9 cellular contexts compared by ENCODE assay signal in the genomic region with DNA sequence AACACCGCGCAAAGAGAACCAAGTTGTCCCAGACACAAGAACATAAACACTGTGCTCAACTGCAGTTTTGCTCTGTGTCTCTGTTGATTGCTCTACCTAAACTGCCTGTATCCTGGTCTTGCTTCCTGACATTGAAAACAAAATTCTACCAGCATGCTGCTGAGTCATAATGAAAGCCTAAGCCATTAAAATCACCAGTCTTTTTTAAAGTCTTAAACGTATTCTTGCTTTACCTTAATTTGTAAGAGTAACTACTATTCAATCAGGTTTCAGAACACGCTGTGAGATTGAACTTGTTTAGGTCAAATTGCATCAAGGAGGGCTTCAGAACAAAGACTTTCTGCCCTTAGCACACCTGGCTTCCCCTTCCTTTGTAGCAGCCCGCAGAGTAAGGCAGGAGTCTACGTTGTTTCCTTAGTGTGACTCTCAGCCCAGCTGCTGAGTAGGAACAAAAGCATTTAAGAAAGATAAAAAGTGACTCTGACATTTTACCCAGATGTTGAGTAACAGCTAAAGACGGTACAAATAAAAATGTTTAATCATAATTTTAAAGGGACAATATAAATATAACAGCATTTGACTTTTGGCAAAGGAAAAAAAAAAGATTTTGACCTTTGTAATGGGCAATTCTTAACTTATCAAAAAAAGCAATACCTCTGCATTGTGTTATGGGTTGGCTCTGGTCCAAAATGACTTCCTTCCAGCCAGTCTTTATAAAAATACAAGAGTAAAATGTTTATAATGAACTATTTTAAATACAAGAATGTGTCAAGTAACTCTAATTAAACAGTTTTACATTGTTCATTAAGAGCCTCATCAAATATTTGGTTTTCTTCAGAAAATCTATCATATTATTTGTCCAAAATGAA.
DNase-seq lines count a peak whose midpoint lies in the region; ATAC-seq, FAIRE-seq and TF ChIP-seq lines count a peak whose summit lies in the region.
"Had no signal": no experiment of that assay in that cellular context is flagged by ENCODE, and none has a peak within 500 bp of the region (broad histone marks: within the 10 kb centered on the region; RNA-seq: fewer than 3 reads in every experiment).

No MANE protein-coding gene starts in this region.

- H4K8ac ChIP-seq in IMR-90 (ENCODE audit: low read depth in 2 of 2, low read length in 2 of 2): peak overlapping the region; percentile 18 to 67; a peak in 2 of 4 replicates

- peaks cover 8% of the 10 kb centered on the region for H3K9me3 Mint-ChIP-seq in activated T-helper 17 cell treated with anti-CD3 and anti-CD28 coated beads, Interleukin-2, amount 50 U/mL, for 72 hours
- H3K9me3 Mint-ChIP-seq: dendritic cell treated with granulocyte-macrophage colony-stimulating factor and Interleukin-4, amounts not matched to agents 40 ng/mL and 50 ng/mL, for 4 days had no signal

- POLR2A ChIA-PET in IMR-90 (lab: Charles Lee; ENCODE audit: unreplicated experiment): no interaction called here
- POLR2A ChIA-PET in endothelial cell of umbilical vein (lab: Charles Lee): interaction anchor here (0.6 kb wide), 1 partner anchor 194 kb away, joined by 3 read pairs; no protein-coding TSS in a partner anchor

- 0 out of 2 replicates have a peak overlapping the region, but pooled peaks have one; percentile 33 for H2AK5ac ChIP-seq in IMR-90 (ENCODE audit: low read depth, low read length)

- H3K9me3 ChIP-seq in IMR-90 (ENCODE audit: control insufficient read depth, insufficient read depth, low read length): no peaks in the 10 kb centered on the region
- H3K9me3 ChIP-seq in endothelial cell of umbilical vein (replicated peaks; ENCODE audit: control insufficient read depth, insufficient read depth, low read length): no peaks in the 10 kb centered on the region
- no peaks in the 10 kb centered on the region for H3K9me3 ChIP-seq in aorta (ENCODE audit: control insufficient read depth, low read length)

- dilution Hi-C loops in IMR-90 (cut with HindIII; ENCODE audit: low sequenced_read_pairs, unreplicated experiment) (no loop called here), endothelial cell of umbilical vein (cut with MboI; ENCODE audit: extremely low pct_ligation_motif_present, low sequenced_read_pairs) (no loop called here)

- peak overlapping the region; percentile 50; the same call in 1 of the 2 replicates for H2BK20ac ChIP-seq in IMR-90 (ENCODE audit: low read depth, low read length)

- TF ChIP-seq CTCF in IMR-90 (conservative IDR thresholded peaks at IDR 0.05; ENCODE audit: low read depth, low read length): no peak
- no peak for TF ChIP-seq CTCF in endothelial cell of umbilical vein (IDR thresholded peaks at IDR 0.05; ENCODE audit: extremely low read depth in 1 of 2, insufficient read depth in 1 of 2, low read depth in 1 of 2, low read length in 2 of 2)

- no peak overlapping the region for H2AK9ac ChIP-seq in IMR-90 (replicated peaks; ENCODE audit: low read depth, low read length, poor library complexity)

- H3K14ac ChIP-seq in IMR-90 (replicated peaks; ENCODE audit: low read depth, low read length): no peak overlapping the region; the same call in 1 of the 2 replicates

- H4K5ac ChIP-seq in IMR-90 (ENCODE audit: low read depth, low read length): no peak overlapping the region; the same call in 1 of the 2 replicates

- H3K27me3 ChIP-seq in IMR-90 (ENCODE audit: control insufficient read depth, insufficient read depth, low read length) (no peaks in the 10 kb centered on the region), endothelial cell of umbilical vein (ENCODE audit: control insufficient read depth in 2 of 2, insufficient read depth in 2 of 2, low read length in 2 of 2) (no peaks in the 10 kb centered on the region), aorta (ENCODE audit: control insufficient read depth in 1 of 2, insufficient read depth in 2 of 2, low read length in 1 of 2) (no peaks in the 10 kb centered on the region)

- H3K18ac ChIP-seq in IMR-90 (ENCODE audit: low read depth, low read length): peak overlapping the region; percentile 13; the same call in 1 of the 2 replicates

- no peak overlapping the region for H3K9ac ChIP-seq in IMR-90 (ENCODE audit: low read depth, low read length)
- H3K9ac ChIP-seq in endothelial cell of umbilical vein (replicated peaks; ENCODE audit: extremely low read depth, insufficient read depth, low read length): peak overlapping the region; percentile 62

- H3K9me1 ChIP-seq in IMR-90 (ENCODE audit: insufficient read depth, low read length) (peaks cover 2% of the 10 kb centered on the region; the same call in 1 of the 2 replicates), endothelial cell of umbilical vein (replicated peaks; ENCODE audit: control insufficient read depth, extremely low read depth, insufficient read depth, low read length) (no peaks in the 10 kb centered on the region)

- H2AFZ ChIP-seq in IMR-90 (replicated peaks; ENCODE audit: low read length, poor library complexity) (peak overlapping the region; percentile 72), endothelial cell of umbilical vein (ENCODE audit: low read depth, low read length) (peak overlapping the region; percentile 66)

- peak overlapping the region; percentile 79 for H2BK15ac ChIP-seq in IMR-90 (ENCODE audit: low read depth, low read length)

- peak overlapping the region; percentile 57; the same call in 1 of the 2 replicates for H4K91ac ChIP-seq in IMR-90 (ENCODE audit: insufficient read depth, low read depth, low read length)

- peak overlapping the region; percentile 83 for H2BK120ac ChIP-seq in IMR-90 (ENCODE audit: low read depth, low read length)

- H3K27ac ChIP-seq in IMR-90 (ENCODE audit: insufficient read depth, low read length) (peak overlapping the region; percentile 12), endothelial cell of umbilical vein (ENCODE audit: insufficient read depth, low read depth, low read length) (peak overlapping the region; percentile 96), aorta (ENCODE audit: low read depth in 1 of 2, low read length in 2 of 2) (no peak overlapping the region)

- intact Hi-C loops in IMR-90 (cut with micrococcal nuclease) (no loop called here), endothelial cell of umbilical vein (cut with micrococcal nuclease) (loop anchor here (1.0 kb wide), 6 partner anchors 32 to 360 kb away; a partner anchor contains a TSS), aorta (cut with DNase I) (no loop called here)

- CTCF ChIA-PET in IMR-90 (lab: Yijun Ruan, JAX) (interaction anchor here (0.6 to 0.7 kb wide), 2 partner anchors 59 to 62 kb away, joined by 4 to 5 read pairs; no protein-coding TSS in a partner anchor), endothelial cell of umbilical vein (lab: Charles Lee) (interaction anchor here (1.0 to 1.5 kb wide), 3 partner anchors 239 to 354 kb away, joined by 3 to 11 read pairs (median 3); no protein-coding TSS in a partner anchor)

- H3K56ac ChIP-seq in IMR-90 (ENCODE audit: extremely low read depth, insufficient read depth, low read length): no peak overlapping the region

- H3K4me1 ChIP-seq in IMR-90 (ENCODE audit: control insufficient read depth, insufficient read depth, low read length) (peaks cover 2% of the 10 kb centered on the region), endothelial cell of umbilical vein (ENCODE audit: control insufficient read depth, extremely low read depth, insufficient read depth, low read length) (peaks cover 38% of the 10 kb centered on the region), aorta (ENCODE audit: control insufficient read depth in 1 of 2, insufficient read depth in 2 of 2, low read length in 2 of 2) (no peaks in the 10 kb centered on the region)

- peak; percentile 76 for FAIRE-seq in endothelial cell of umbilical vein (lab: Jason Lieb, UNC)

- no peaks in the 10 kb centered on the region for H3K79me2 ChIP-seq in endothelial cell of umbilical vein (ENCODE audit: control insufficient read depth, insufficient read depth, low read length)

- H3K27ac Mint-ChIP-seq in activated T-helper 17 cell treated with anti-CD3 and anti-CD28 coated beads, Interleukin-2, amount 50 U/mL, for 72 hours: no peak overlapping the region
- H3K27ac Mint-ChIP-seq: dendritic cell treated with granulocyte-macrophage colony-stimulating factor and Interleukin-4, amounts not matched to agents 40 ng/mL and 50 ng/mL, for 4 days had no signal

- DNase-seq in D341Med (ENCODE audit: low spot score): peak; percentile 5
- peak; percentile 74 for DNase-seq in IMR-90
- peak; percentile 92 for DNase-seq in endothelial cell of umbilical vein (ENCODE audit: low read depth, low spot score)
- DNase-seq in aorta: no peak
- no peak for DNase-seq in hippocampal formation (lab: John Stamatoyannopoulos, UW)
- DNase-seq in HUDEP-2 (lab: John Stamatoyannopoulos, UW; ENCODE audit: unreplicated experiment in 76 of 76): no peak

- TF ChIP-seq RAD21 in IMR-90 (IDR thresholded peaks at IDR 0.05; ENCODE audit: low read length): no peak

- H4K20me1 ChIP-seq in IMR-90 (ENCODE audit: insufficient read depth, low read length) (no peaks in the 10 kb centered on the region), endothelial cell of umbilical vein (replicated peaks; ENCODE audit: control insufficient read depth, extremely low read depth, insufficient read depth, low read length) (no peaks in the 10 kb centered on the region)

- no TSS peak for BruUV-seq in IMR-90 (replicated peaks; lab: Mats Ljungman, UMichigan)
- BruUV-seq in endothelial cell of umbilical vein (replicated peaks; lab: Mats Ljungman, UMichigan): TSS peak; percentile 68

- no peaks in the 10 kb centered on the region for H3K79me1 ChIP-seq in IMR-90 (ENCODE audit: low read depth in 1 of 2, low read length in 2 of 2)

- H3K4me1 Mint-ChIP-seq in activated T-helper 17 cell treated with anti-CD3 and anti-CD28 coated beads, Interleukin-2, amount 50 U/mL, for 72 hours: no peaks in the 10 kb centered on the region

- peak overlapping the region; percentile 75; the same call in 1 of the 2 replicates for H3K4ac ChIP-seq in IMR-90 (ENCODE audit: low read depth, low read length)

- 100% methylated on average over 2 of the region's 7 CpGs; no CpG with 5 or more reads in 1 of the 2 experiments for WGBS in IMR-90 (ENCODE audit: extremely low coverage in 2 of 2, insufficient read length in 1 of 2), 2 experiments
- WGBS in aorta, 2 donors: 39% methylated on average over 7 of the region's 7 CpGs

- in situ Hi-C loops in IMR-90 (cut with MboI; ENCODE audit: low sequenced_read_pairs): no loop called here

- H3K4me3 ChIP-seq in IMR-90 (ENCODE audit: insufficient read depth, low read depth, low read length) (no peak overlapping the region), endothelial cell of umbilical vein (replicated peaks in 1 of 3; ENCODE audit: insufficient read depth in 1 of 3, low read depth in 1 of 3, low read length in 3 of 3) (peak overlapping the region in 1 of 3 experiments; percentile 3), aorta (ENCODE audit: low read length in 2 of 2) (no peak overlapping the region)

- no peak overlapping the region for H3K23ac ChIP-seq in IMR-90 (ENCODE audit: low read depth, low read length)

- peak; percentile 62 for ATAC-seq in GM21526 (IDR thresholded peaks at IDR 0.05; ENCODE audit: low FRiP score, unreplicated experiment)
- peak; percentile 64 for ATAC-seq in IMR-90 (ENCODE audit: low read depth)
- no peak for ATAC-seq in aorta (ENCODE audit: low FRiP score)
- no peak for ATAC-seq in activated T-helper 17 cell treated with anti-CD3 and anti-CD28 coated beads, Interleukin-2, amount 50 U/mL, for 72 hours (replicated peaks)

- no peaks in the 10 kb centered on the region for H3K27me3 Mint-ChIP-seq in activated T-helper 17 cell treated with anti-CD3 and anti-CD28 coated beads, Interleukin-2, amount 50 U/mL, for 72 hours
- H3K27me3 Mint-ChIP-seq: dendritic cell treated with granulocyte-macrophage colony-stimulating factor and Interleukin-4, amounts not matched to agents 40 ng/mL and 50 ng/mL, for 4 days had no signal

- peak overlapping the region; percentile 61 for H2BK5ac ChIP-seq in IMR-90 (ENCODE audit: low read depth, low read length, poor library complexity, severe bottlenecking)

- no peaks in the 10 kb centered on the region for H3K36me3 Mint-ChIP-seq in activated T-helper 17 cell treated with anti-CD3 and anti-CD28 coated beads, Interleukin-2, amount 50 U/mL, for 72 hours (ENCODE audit: low read depth)

- H3K4me2 ChIP-seq in IMR-90 (ENCODE audit: low read depth, low read length) (peak overlapping the region; percentile 74), endothelial cell of umbilical vein (ENCODE audit: insufficient read depth, low read length) (peak overlapping the region; percentile 95)

- no peak overlapping the region for H3K4me3 Mint-ChIP-seq in activated T-helper 17 cell treated with anti-CD3 and anti-CD28 coated beads, Interleukin-2, amount 50 U/mL, for 72 hours
- H3K4me3 Mint-ChIP-seq: dendritic cell treated with granulocyte-macrophage colony-stimulating factor and Interleukin-4, amounts not matched to agents 40 ng/mL and 50 ng/mL, for 4 days had no signal

- no peak for TF ChIP-seq POLR2A in IMR-90 (IDR thresholded peaks at IDR 0.05; ENCODE audit: low read depth, low read length)
- TF ChIP-seq POLR2A in endothelial cell of umbilical vein (IDR thresholded peaks at IDR 0.05; ENCODE audit: low read depth, low read length): no peak

- H3K36me3 ChIP-seq in IMR-90 (ENCODE audit: control insufficient read depth, insufficient read depth, low read length): no peaks in the 10 kb centered on the region
- no peaks in the 10 kb centered on the region for H3K36me3 ChIP-seq in endothelial cell of umbilical vein (ENCODE audit: control insufficient read depth in 2 of 2, extremely low read depth in 1 of 2, insufficient read depth in 2 of 2, low read length in 2 of 2)
- H3K36me3 ChIP-seq in aorta (ENCODE audit: control insufficient read depth in 1 of 2, insufficient read depth in 2 of 2, low read length in 1 of 2): no peaks in the 10 kb centered on the region

Comparison
In these comparisons a context has a peak if more than half of its experiments do, and no peak if none do; other contexts are left out.
1. DNase-seq: peak in D341Med (single experiment), IMR-90 (single experiment) and endothelial cell of umbilical vein (single experiment); none in aorta (0 of 2), hippocampal formation (0 of 2) and HUDEP-2 (0 of 76).
2. ATAC-seq: peak in GM21526 (single experiment) and IMR-90 (single experiment); none in aorta (single experiment) and activated T-helper 17 cell treated with anti-CD3 and anti-CD28 coated beads, Interleukin-2, amount 50 U/mL, for 72 hours (single experiment).
3. H3K27ac ChIP-seq: peak in IMR-90 (single experiment) and endothelial cell of umbilical vein (single experiment); none in aorta (0 of 2).